In the genomic region with DNA sequence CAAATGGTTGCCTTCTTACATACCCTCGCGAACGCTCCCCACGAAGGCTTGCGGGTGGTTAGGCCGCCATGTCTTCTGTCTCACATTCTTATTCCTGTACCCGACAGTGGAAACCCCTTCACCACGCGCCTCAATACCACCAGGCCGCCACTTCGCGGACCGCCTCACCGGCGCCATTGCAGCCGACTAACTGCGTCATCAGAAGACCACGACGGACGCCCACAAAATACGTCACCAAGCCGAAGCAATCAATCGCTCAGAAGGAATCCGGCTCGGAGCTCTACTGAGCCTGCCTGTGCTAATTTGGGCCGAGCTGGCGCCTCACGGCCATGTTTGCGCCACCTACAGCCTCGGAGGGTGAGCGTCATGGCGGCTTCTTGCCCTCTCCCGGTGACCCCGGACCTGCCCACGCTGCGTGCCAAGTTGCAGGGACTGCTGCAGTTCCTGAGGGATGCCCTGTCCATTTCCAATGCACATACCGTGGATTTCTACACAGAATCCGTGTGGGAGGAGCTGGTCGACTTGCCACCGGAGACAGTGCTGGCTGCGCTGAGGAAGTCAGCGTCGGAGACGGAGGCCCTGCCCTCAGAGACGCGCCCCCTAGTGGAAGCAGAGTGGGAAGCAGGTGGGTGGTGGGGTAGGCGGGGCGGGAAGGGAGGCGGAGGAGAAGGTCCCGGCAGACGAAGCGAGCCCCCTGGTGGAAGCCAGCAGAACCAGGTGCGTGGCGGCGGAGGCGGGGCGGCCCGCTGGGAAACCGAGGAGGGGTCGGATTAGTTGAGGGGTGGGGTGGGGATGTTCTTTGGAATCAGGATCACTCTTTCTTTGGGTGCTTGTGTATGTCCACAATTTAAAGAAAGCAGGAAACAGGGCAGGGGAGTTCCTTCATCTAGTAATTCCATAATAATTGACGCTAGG, we compare ENCODE assay signal across 8 cellular contexts. TPM values are rescaled to one million over a fixed set of nuclear protein-coding genes. Genes with fewer than 3 reads are reported as not detected.
DNase-seq lines count a peak whose midpoint lies in the region; ATAC-seq and TF ChIP-seq lines count a peak whose summit lies in the region.

A gene with protein sequence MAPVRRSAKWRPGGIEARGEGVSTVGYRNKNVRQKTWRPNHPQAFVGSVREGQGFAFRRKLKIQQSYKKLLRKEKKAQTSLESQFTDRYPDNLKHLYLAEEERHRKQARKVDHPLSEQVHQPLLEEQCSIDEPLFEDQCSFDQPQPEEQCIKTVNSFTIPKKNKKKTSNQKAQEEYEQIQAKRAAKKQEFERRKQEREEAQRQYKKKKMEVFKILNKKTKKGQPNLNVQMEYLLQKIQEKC (minus strand): TSS at position 188 of the 915 bp plus-strand sequence. CDS start 11 bp downstream, at position 177.
A gene with protein sequence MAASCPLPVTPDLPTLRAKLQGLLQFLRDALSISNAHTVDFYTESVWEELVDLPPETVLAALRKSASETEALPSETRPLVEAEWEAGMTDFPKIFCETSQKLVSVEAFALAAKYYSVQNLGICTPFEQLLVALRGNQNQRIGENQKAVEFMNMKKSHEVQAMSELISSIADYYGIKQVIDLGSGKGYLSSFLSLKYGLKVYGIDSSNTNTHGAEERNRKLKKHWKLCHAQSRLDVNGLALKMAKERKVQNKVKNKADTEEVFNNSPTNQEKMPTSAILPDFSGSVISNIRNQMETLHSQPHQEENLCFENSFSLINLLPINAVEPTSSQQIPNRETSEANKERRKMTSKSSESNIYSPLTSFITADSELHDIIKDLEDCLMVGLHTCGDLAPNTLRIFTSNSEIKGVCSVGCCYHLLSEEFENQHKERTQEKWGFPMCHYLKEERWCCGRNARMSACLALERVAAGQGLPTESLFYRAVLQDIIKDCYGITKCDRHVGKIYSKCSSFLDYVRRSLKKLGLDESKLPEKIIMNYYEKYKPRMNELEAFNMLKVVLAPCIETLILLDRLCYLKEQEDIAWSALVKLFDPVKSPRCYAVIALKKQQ (plus strand): TSS at position 330 of the 915 bp plus-strand sequence. CDS start 37 bp downstream, at position 367.

- H3K36me3 Mint-ChIP-seq in T-helper 1 cell treated with Interleukin-12 subunit alpha and Interleukin-12 subunit beta and Interleukin-4 antibody, amounts not matched to agents 30 μg/mL and 1 μg/mL, for 36 hours (ENCODE audit: low read depth): peaks cover 22% of the 10 kb centered on the region

- H3K4me1 ChIP-seq in right cardiac atrium (ENCODE audit: control insufficient read depth, insufficient read depth, low read length): peaks cover 2% of the 10 kb centered on the region
- H3K4me1 ChIP-seq in uterus: peaks cover 0 to 11% of the 10 kb centered on the region in 2 donors

- ATAC-seq in HG02885 (IDR thresholded peaks at IDR 0.05; ENCODE audit: poor library complexity, unreplicated experiment) (peak; percentile 90), right cardiac atrium (peak; percentile 98 to 99)

- H3K27ac ChIP-seq in right cardiac atrium (ENCODE audit: low read length): peak within 1 kb of the TSS; percentile 97
- H3K27ac ChIP-seq in uterus: peak within 1 kb of the TSS; percentile 97

- peaks cover 25% of the 10 kb centered on the region for H3K4me1 Mint-ChIP-seq in T-helper 1 cell treated with Interleukin-12 subunit alpha and Interleukin-12 subunit beta and Interleukin-4 antibody, amounts not matched to agents 30 μg/mL and 1 μg/mL, for 36 hours (ENCODE audit: low read depth)

- intact Hi-C loops in right cardiac atrium (cut with DNase I) (no loop called here), uterus (cut with DNase I; ENCODE audit: low total_unique reads) (no loop called here)

- TF ChIP-seq POLR2A in GM15510 (IDR thresholded peaks at IDR 0.05; ENCODE audit: borderline replicate concordance, extremely low read depth, insufficient read length): peak; percentile 88
- TF ChIP-seq POLR2A in uterus (IDR thresholded peaks at IDR 0.05): peak; percentile 26 to 74

- under 1% methylated on average over 61 of the region's 61 CpGs for WGBS in right cardiac atrium

- peak within 1 kb of the TSS; percentile 99 for H3K27ac Mint-ChIP-seq in T-helper 1 cell treated with Interleukin-12 subunit alpha and Interleukin-12 subunit beta and Interleukin-4 antibody, amounts not matched to agents 30 μg/mL and 1 μg/mL, for 36 hours

- H3K27me3 Mint-ChIP-seq in T-helper 1 cell treated with Interleukin-12 subunit alpha and Interleukin-12 subunit beta and Interleukin-4 antibody, amounts not matched to agents 30 μg/mL and 1 μg/mL, for 36 hours (ENCODE audit: low read depth): no peaks in the 10 kb centered on the region

- peak; percentile 86 for DNase-seq in NCI-H1694 (lab: John Stamatoyannopoulos, UW)
- peak; percentile 88 to 100 (median 98) for DNase-seq in anterior cingulate cortex (lab: John Stamatoyannopoulos, UW)
- DNase-seq in right cardiac atrium: peak; percentile 97 to 98 (median 98)
- DNase-seq in pulmonary artery endothelial cell (ENCODE audit: low read depth, low spot score): peak; percentile 97
- peak; percentile 97 for DNase-seq in uterus

- peaks cover 4% of the 10 kb centered on the region for H3K9me3 Mint-ChIP-seq in T-helper 1 cell treated with Interleukin-12 subunit alpha and Interleukin-12 subunit beta and Interleukin-4 antibody, amounts not matched to agents 30 μg/mL and 1 μg/mL, for 36 hours

- H3K27me3 ChIP-seq in right cardiac atrium (ENCODE audit: control insufficient read depth, insufficient read depth) (no peaks in the 10 kb centered on the region), uterus (no peaks in the 10 kb centered on the region)

- peak; percentile 85 to 99 (median 96) for TF ChIP-seq CTCF in uterus (IDR thresholded peaks at IDR 0.05)

- H3K4me3 ChIP-seq in right cardiac atrium (ENCODE audit: low read length): peak within 1 kb of the TSS; percentile 92
- peak within 1 kb of the TSS; percentile 87 to 96 for H3K4me3 ChIP-seq in uterus

- H3K9me3 ChIP-seq in right cardiac atrium (ENCODE audit: control insufficient read depth, low read length): no peaks in the 10 kb centered on the region
- no peaks in the 10 kb centered on the region for H3K9me3 ChIP-seq in uterus

- peak within 1 kb of the TSS; percentile 97 for H3K4me3 Mint-ChIP-seq in T-helper 1 cell treated with Interleukin-12 subunit alpha and Interleukin-12 subunit beta and Interleukin-4 antibody, amounts not matched to agents 30 μg/mL and 1 μg/mL, for 36 hours

- no peaks in the 10 kb centered on the region for H3K36me3 ChIP-seq in uterus

RNA-seq across cellular contexts. Expression of the first gene that starts in this region (rescaled TPM):
- 10 to 100 TPM; 24.2 to 34.1 (median 29.8) TPM for total RNA-seq in right cardiac atrium
- polyA plus RNA-seq in right cardiac atrium: 45.1 TPM
- 42.3 and 64.1 TPM in 2 replicates for total RNA-seq in pulmonary artery endothelial cell
- total RNA-seq in uterus: 10 to 100 TPM; 30.9 to 54.7 (median 42.3) TPM

RNA-seq across cellular contexts. Expression of the second gene that starts in this region (rescaled TPM):
- total RNA-seq in right cardiac atrium (10 to 100 TPM; 12.2 to 20.5 (median 19.7) TPM), pulmonary artery endothelial cell (10.4 and 10.7 TPM in 2 replicates), uterus (10 to 100 TPM; 22.6 to 48.7 (median 32.8) TPM)
- 4.1 TPM for polyA plus RNA-seq in right cardiac atrium

Comparison
In these comparisons a context has a peak if more than half of its experiments do, and no peak if none do; other contexts are left out.
1. Peak in every context shown above with its lines: DNase-seq, ATAC-seq, H3K4me3 ChIP-seq and H3K27ac ChIP-seq.